In the genomic region with DNA sequence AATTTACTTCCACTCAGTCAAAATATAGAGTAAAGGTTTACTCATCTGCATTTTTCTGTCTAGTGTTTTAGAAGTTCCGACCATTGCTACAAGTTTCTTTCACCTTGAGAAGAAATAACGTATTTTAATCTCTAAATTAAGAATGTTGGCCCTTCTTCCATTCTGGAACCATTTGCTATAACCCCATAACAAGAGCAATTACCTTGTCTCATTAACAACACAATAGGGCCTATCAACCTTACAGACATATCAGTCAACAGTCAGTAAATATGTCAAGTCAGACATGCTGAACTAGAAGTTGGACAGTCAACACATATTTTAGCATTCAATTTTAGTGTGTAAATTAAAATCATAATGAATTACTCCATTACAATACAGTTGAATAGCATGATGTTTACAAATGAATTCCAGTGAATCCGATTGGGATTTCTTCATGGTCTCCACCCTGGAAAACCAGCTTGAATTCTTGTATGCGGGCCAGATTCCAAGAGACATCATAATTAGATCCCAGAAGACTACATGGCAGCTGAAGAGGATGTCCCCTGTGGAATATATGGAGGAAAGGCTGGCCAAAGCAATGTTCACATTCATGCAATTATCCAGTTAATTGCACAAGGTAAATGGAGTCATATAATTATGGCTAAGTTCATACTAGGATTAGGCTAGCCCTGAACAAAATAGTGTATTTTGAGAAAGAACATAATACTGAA, we compare ENCODE assay signal across 32 cellular contexts.
"Had no signal": no experiment of that assay in that cellular context is flagged by ENCODE, and none has a peak within 500 bp of the region (broad histone marks: within the 10 kb centered on the region; RNA-seq: fewer than 3 reads in every experiment).

No MANE protein-coding gene starts in this region.

- H3K4me1 ChIP-seq: Peyer's patch had no signal

- H3K4me2 ChIP-seq: KMS-11 had no signal

- H3K9ac ChIP-seq: KMS-11 had no signal

- H3K27me3 ChIP-seq: Peyer's patch had no signal

- DNase-seq: activated B cell treated with CpG ODN at 0.5 μM for 24 hours; activated CD4-positive, alpha-beta memory T cell treated with anti-CD3 and anti-CD28 coated beads, Interleukin-2, amount 10 ng/mL, durations not matched to agents 7 days and 5 days; activated CD4-positive, alpha-beta T cell treated with anti-CD3 and anti-CD28 coated beads for 48 hours; activated CD4-positive, CD25-positive, alpha-beta regulatory T cell treated with anti-CD3 and anti-CD28 coated beads, Interleukin-2, amount 50 U/mL, for 72 hours; activated CD8-positive, alpha-beta memory T cell treated with anti-CD3 and anti-CD28 coated beads for 24 hours; activated CD8-positive, alpha-beta memory T cell treated with anti-CD3 and anti-CD28 coated beads, Interleukin-2, amount 10 ng/mL, durations not matched to agents 7 days and 5 days; activated CD8-positive, alpha-beta memory T cell treated with anti-CD3 and anti-CD28 coated beads, Interleukin-2, amount 50 U/mL, for 48 hours; activated effector memory CD4-positive, alpha-beta T cell treated with Interleukin-2 at 50 U/mL for 16 hours; activated naive CD4-positive, alpha-beta T cell treated with anti-CD3 and anti-CD28 coated beads, Interleukin-2, amount 10 ng/mL, durations not matched to agents 7 days and 5 days; activated naive CD8-positive, alpha-beta T cell treated with anti-CD3 and anti-CD28 coated beads, Interleukin-2, amount 50 U/mL, for 24 hours; activated T-cell treated with anti-CD3 and anti-CD28 coated beads, Interleukin-2, amount 50 U/mL, for 48 hours; amniotic stem cell; aorta; NCI-H1105; NCI-H1417 treated with DMSO at 0.1 percent for 48 hours; NCI-H187 treated with DMSO at 0.1 percent for 48 hours; NCI-H226; NCI-H446 treated with DMSO at 0.1 percent for 48 hours; NCI-H524 treated with DMSO at 0.1 percent for 48 hours; NCI-H748 treated with DMSO at 0.1 percent for 48 hours; NK-92 treated with Interleukin-12 subunit alpha and Interleukin-12 subunit beta, amount 100 ng/mL, for 24 hours; PC-3; Peyer's patch; SIG-M5; SW 1271; T-helper 1 cell; T-helper 2 cell; T-helper 9 cell had no signal

- H3K4me3 ChIP-seq: Peyer's patch had no signal

- H3K9me3 ChIP-seq: Peyer's patch had no signal

- H3K27ac ChIP-seq: KMS-11, Peyer's patch, RWPE1, VCaP had no signal

- ATAC-seq: activated CD8-positive, alpha-beta memory T cell treated with anti-CD3 and anti-CD28 coated beads, Interleukin-2, amount 10 ng/mL, durations not matched to agents 7 days and 5 days; activated naive CD8-positive, alpha-beta T cell treated with anti-CD3 and anti-CD28 coated beads, Interleukin-2, amount 50 U/mL, for 24 hours; PC-3; Right ventricle myocardium inferior had no signal

- H3K36me3 ChIP-seq: Peyer's patch had no signal
